20 cellular contexts compared by ENCODE assay signal in the genomic region with DNA sequence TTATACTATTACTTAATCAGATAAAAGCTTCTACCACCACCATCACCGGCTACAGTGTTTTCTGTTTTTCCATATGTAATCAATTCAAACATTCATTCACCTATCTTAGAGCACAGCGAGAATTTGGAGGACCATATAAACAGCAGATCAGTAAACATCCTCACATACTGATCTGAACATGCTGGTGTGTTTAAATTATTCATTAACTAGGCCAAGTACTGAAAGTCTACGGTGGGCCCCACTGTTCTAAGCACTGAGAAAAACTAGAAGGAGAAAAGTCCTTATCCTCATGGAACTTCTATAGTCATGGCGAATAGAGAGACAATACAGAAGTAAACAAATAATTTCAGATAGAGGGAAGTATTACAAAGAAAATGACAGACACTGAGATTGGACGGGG.
DNase-seq lines count a peak whose midpoint lies in the region; ATAC-seq, FAIRE-seq and TF ChIP-seq lines count a peak whose summit lies in the region.
"Had no signal": no experiment of that assay in that cellular context is flagged by ENCODE, and none has a peak within 500 bp of the region (broad histone marks: within the 10 kb centered on the region; RNA-seq: fewer than 3 reads in every experiment).

No MANE protein-coding gene starts in this region.

- H3K9me3 ChIP-seq in HEK293 (ENCODE audit: control insufficient read depth, insufficient read depth, low read depth, low read length) (no peaks in the 10 kb centered on the region), HepG2 (ENCODE audit: low read length) (no peaks in the 10 kb centered on the region), stomach (no peaks in the 10 kb centered on the region)

- TF ChIP-seq CTCF in HEK293 (tag by site-specific recombination; IDR thresholded peaks at IDR 0.05): no peak
- TF ChIP-seq CTCF in HepG2 (CRISPR knock-in tag; IDR thresholded peaks at IDR 0.05): no peak
- TF ChIP-seq CTCF in stomach (IDR thresholded peaks at IDR 0.05): no peak

- peak; percentile 19 for DNase-seq in kidney glomerular epithelial cell (lab: John Stamatoyannopoulos, UW)
- peak; percentile 8 for DNase-seq in HepG2 (ENCODE audit: low spot score)
- DNase-seq in hippocampal formation (lab: John Stamatoyannopoulos, UW): no peak
- DNase-seq in stomach: no peak
- DNase-seq in activated T-cell treated with anti-CD3 and anti-CD28 coated beads, Interleukin-2, amount 50 U/mL, for 48 hours: no peak
- DNase-seq: C1 segment of cervical spinal cord; Calu3; CD4-positive, alpha-beta T cell; DMS 273 treated with DMSO at 0.1 percent for 48 hours; DMS79 treated with DMSO at 0.1 percent for 48 hours; EL; H9; IMR-90 had no signal

- H3K27ac ChIP-seq in HEK293 (ENCODE audit: extremely low read depth, low read depth, low read length): no peak overlapping the region
- no peak overlapping the region for H3K27ac ChIP-seq in HepG2 (ENCODE audit: extremely low read length, insufficient read depth, low read length)
- no peak overlapping the region for H3K27ac ChIP-seq in stomach
- H3K27ac ChIP-seq: HL-60 had no signal

- CTCF ChIA-PET in HEK293 (lab: Yijun Ruan, JAX) (interaction anchor here (0.7 kb wide), 1 partner anchor 152 kb away, joined by 5 read pairs; no protein-coding TSS in a partner anchor), HepG2 (lab: Yijun Ruan, JAX; ENCODE audit: low intra/inter-chr PET ratio, low total read pairs) (no interaction called here)

- in situ Hi-C loops in HepG2 (cut with HindIII; ENCODE audit: extremely low pct_ligation_motif_present, low pct_unique_long_range_greater_than_20kb): no loop called here

- no peaks in the 10 kb centered on the region for H3K36me3 ChIP-seq in HEK293 (ENCODE audit: control insufficient read depth in 2 of 2, insufficient read depth in 1 of 2, low read length in 2 of 2)
- no peaks in the 10 kb centered on the region for H3K36me3 ChIP-seq in HepG2 (replicated peaks in 1 of 2; ENCODE audit: control insufficient read depth in 1 of 2, insufficient read depth in 2 of 2, low read length in 2 of 2)
- no peaks in the 10 kb centered on the region for H3K36me3 ChIP-seq in stomach

- TF ChIP-seq EP300 in HepG2 (IDR thresholded peaks at IDR 0.05; ENCODE audit: low read depth in 2 of 2, low read length in 2 of 2) (no peak), HepG2 (CRISPR knock-in tag; IDR thresholded peaks at IDR 0.05; ENCODE audit: borderline replicate concordance) (no peak), stomach (IDR thresholded peaks at IDR 0.05) (no peak)

- no TSS peak for BruUV-seq in HepG2 (replicated peaks; lab: Mats Ljungman, UMichigan)

- no peak overlapping the region for H3K4me3 ChIP-seq in HEK293 (ENCODE audit: low read depth, low read length)
- no peak overlapping the region for H3K4me3 ChIP-seq in HepG2 (replicated peaks in 1 of 3; ENCODE audit: insufficient read depth in 1 of 3, low read depth in 2 of 3, low read length in 3 of 3)
- no peak overlapping the region for H3K4me3 ChIP-seq in stomach
- H3K4me3 ChIP-seq: GM23338 had no signal

- POLR2A ChIA-PET in HEK293 (lab: Yijun Ruan, JAX) (no interaction called here), HepG2 (lab: Yijun Ruan, JAX) (no interaction called here)

- peaks cover 12% of the 10 kb centered on the region for H3K4me1 ChIP-seq in HEK293 (ENCODE audit: control insufficient read depth, insufficient read depth, low read length)
- H3K4me1 ChIP-seq in HepG2 (ENCODE audit: insufficient read depth, low read length): peaks cover 17% of the 10 kb centered on the region
- peaks cover 0 to 6% (median 2%) of the 10 kb centered on the region in 4 donors for H3K4me1 ChIP-seq in stomach

- intact Hi-C loops in HepG2 (cut with micrococcal nuclease; ENCODE audit: unreplicated experiment) (no loop called here), stomach (cut with DNase I; ENCODE audit: low total_unique reads) (no loop called here)

- no peak overlapping the region for H3K9ac ChIP-seq in HepG2 (ENCODE audit: insufficient read depth, low read depth, low read length)

- peak overlapping the region; percentile 37; the same call in 1 of the 2 replicates for H3K4me2 ChIP-seq in HepG2 (ENCODE audit: low read depth, low read length)
- H3K4me2 ChIP-seq: GM23338 had no signal

- FAIRE-seq in HepG2 (lab: Jason Lieb, UNC): no peak
- FAIRE-seq: A204.1, G401.6, GM12891 had no signal

- TF ChIP-seq POLR2A in HepG2 (IDR thresholded peaks at IDR 0.05; ENCODE audit: insufficient read depth in 1 of 2, low read depth in 2 of 2, low read length in 2 of 2) (no peak), stomach (IDR thresholded peaks at IDR 0.05) (no peak)

- TF ChIP-seq RAD21 in HepG2 (CRISPR knock-in tag; IDR thresholded peaks at IDR 0.05): no peak

- H3K79me2 ChIP-seq in HepG2 (ENCODE audit: insufficient read depth, low read length): no peaks in the 10 kb centered on the region

- ATAC-seq in HepG2: peak; percentile 94
- no peak for ATAC-seq in HG03460 (IDR thresholded peaks at IDR 0.05; ENCODE audit: unreplicated experiment)
- ATAC-seq: GM23338 had no signal

- no peaks in the 10 kb centered on the region for H4K20me1 ChIP-seq in HepG2 (ENCODE audit: insufficient read depth, low read length)

- H3K27me3 ChIP-seq in HepG2 (ENCODE audit: control insufficient read depth in 1 of 2, insufficient read depth in 2 of 2, low read length in 2 of 2): no peaks in the 10 kb centered on the region
- H3K27me3 ChIP-seq in stomach: no peaks in the 10 kb centered on the region

- no peak overlapping the region for H2AFZ ChIP-seq in HepG2 (ENCODE audit: low read length)
- H2AFZ ChIP-seq: GM23338 had no signal

- 12% methylated on average over 5 of the region's 5 CpGs for WGBS in HepG2 (ENCODE audit: low lambda C conversion rate)
- 55 to 77% (median 65%) methylated on average over 5 of the region's 5 CpGs for WGBS in stomach, 5 donors

TF ChIP-seq in HEK293, 187 proteins besides CTCF, POLR2A, EP300 and RAD21:
- TF ChIP-seq, protein P1, sequence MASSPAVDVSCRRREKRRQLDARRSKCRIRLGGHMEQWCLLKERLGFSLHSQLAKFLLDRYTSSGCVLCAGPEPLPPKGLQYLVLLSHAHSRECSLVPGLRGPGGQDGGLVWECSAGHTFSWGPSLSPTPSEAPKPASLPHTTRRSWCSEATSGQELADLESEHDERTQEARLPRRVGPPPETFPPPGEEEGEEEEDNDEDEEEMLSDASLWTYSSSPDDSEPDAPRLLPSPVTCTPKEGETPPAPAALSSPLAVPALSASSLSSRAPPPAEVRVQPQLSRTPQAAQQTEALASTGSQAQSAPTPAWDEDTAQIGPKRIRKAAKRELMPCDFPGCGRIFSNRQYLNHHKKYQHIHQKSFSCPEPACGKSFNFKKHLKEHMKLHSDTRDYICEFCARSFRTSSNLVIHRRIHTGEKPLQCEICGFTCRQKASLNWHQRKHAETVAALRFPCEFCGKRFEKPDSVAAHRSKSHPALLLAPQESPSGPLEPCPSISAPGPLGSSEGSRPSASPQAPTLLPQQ (tag by site-specific recombination; IDR thresholded peaks at IDR 0.05): peak; percentile 61; the same call in 1 of the 2 replicates
- TF ChIP-seq WT1 (tag by site-specific recombination; IDR thresholded peaks at IDR 0.05): no peak

TF ChIP-seq in HepG2, 621 proteins besides CTCF, POLR2A, EP300 and RAD21 (continues in another document):
- no peak for TF ChIP-seq TAF15 (IDR thresholded peaks at IDR 0.05; ENCODE audit: low read depth, low read length, poor library complexity, severe bottlenecking)
- TF ChIP-seq, protein P2, sequence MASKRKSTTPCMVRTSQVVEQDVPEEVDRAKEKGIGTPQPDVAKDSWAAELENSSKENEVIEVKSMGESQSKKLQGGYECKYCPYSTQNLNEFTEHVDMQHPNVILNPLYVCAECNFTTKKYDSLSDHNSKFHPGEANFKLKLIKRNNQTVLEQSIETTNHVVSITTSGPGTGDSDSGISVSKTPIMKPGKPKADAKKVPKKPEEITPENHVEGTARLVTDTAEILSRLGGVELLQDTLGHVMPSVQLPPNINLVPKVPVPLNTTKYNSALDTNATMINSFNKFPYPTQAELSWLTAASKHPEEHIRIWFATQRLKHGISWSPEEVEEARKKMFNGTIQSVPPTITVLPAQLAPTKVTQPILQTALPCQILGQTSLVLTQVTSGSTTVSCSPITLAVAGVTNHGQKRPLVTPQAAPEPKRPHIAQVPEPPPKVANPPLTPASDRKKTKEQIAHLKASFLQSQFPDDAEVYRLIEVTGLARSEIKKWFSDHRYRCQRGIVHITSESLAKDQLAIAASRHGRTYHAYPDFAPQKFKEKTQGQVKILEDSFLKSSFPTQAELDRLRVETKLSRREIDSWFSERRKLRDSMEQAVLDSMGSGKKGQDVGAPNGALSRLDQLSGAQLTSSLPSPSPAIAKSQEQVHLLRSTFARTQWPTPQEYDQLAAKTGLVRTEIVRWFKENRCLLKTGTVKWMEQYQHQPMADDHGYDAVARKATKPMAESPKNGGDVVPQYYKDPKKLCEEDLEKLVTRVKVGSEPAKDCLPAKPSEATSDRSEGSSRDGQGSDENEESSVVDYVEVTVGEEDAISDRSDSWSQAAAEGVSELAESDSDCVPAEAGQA (IDR thresholded peaks at IDR 0.05; ENCODE audit: low read depth): no peak
- TF ChIP-seq, protein P2 (CRISPR knock-in tag; IDR thresholded peaks at IDR 0.05; ENCODE audit: borderline replicate concordance): no peak

Comparison
In these comparisons a context has a peak if more than half of its experiments do, and no peak if none do; other contexts are left out.
1. DNase-seq: peak in kidney glomerular epithelial cell (single experiment) and HepG2 (single experiment); none in hippocampal formation (0 of 2), stomach (single experiment) and activated T-cell treated with anti-CD3 and anti-CD28 coated beads, Interleukin-2, amount 50 U/mL, for 48 hours (0 of 2).